Comparison of ENCODE assay signal across 1 cellular context in the genomic region with DNA sequence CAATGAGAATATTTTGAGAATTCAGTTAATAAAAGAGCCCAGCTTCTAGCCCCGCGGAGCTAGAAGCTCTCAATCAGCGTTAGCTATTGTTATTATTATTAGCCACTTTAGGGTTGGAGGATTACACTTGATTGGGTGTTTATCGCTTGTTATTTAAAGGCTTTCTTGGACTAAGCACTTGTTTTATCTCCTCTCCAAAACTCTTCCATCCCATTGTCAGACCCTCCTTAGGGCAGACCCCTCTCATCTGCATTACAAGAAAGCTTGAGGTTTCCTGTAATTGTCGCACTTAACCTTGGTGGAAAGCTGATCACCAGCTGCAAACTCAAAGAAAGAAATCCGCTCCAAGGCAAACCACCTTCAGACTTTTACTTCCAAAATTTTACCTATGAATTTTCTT.
TF ChIP-seq lines count a peak whose summit lies in the region.

No MANE protein-coding gene starts in this region.

TF ChIP-seq in GM23338, 12 proteins besides CTCF, POLR2A, EP300 and RAD21 (continued from another document):
- TF ChIP-seq, protein P1, sequence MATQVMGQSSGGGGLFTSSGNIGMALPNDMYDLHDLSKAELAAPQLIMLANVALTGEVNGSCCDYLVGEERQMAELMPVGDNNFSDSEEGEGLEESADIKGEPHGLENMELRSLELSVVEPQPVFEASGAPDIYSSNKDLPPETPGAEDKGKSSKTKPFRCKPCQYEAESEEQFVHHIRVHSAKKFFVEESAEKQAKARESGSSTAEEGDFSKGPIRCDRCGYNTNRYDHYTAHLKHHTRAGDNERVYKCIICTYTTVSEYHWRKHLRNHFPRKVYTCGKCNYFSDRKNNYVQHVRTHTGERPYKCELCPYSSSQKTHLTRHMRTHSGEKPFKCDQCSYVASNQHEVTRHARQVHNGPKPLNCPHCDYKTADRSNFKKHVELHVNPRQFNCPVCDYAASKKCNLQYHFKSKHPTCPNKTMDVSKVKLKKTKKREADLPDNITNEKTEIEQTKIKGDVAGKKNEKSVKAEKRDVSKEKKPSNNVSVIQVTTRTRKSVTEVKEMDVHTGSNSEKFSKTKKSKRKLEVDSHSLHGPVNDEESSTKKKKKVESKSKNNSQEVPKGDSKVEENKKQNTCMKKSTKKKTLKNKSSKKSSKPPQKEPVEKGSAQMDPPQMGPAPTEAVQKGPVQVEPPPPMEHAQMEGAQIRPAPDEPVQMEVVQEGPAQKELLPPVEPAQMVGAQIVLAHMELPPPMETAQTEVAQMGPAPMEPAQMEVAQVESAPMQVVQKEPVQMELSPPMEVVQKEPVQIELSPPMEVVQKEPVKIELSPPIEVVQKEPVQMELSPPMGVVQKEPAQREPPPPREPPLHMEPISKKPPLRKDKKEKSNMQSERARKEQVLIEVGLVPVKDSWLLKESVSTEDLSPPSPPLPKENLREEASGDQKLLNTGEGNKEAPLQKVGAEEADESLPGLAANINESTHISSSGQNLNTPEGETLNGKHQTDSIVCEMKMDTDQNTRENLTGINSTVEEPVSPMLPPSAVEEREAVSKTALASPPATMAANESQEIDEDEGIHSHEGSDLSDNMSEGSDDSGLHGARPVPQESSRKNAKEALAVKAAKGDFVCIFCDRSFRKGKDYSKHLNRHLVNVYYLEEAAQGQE (IDR thresholded peaks at IDR 0.05; ENCODE audit: unreplicated experiment) = no peak
- TF ChIP-seq ZNF114 (CRISPR knock-in tag; IDR thresholded peaks at IDR 0.05) (no peak), POLR2AphosphoS5 (IDR thresholded peaks at IDR 0.05; ENCODE audit: low read depth) (no peak), EZH2 (IDR thresholded peaks at IDR 0.05; ENCODE audit: low read depth, unreplicated experiment) (no peak), STAT1 (IDR thresholded peaks at IDR 0.05; ENCODE audit: unreplicated experiment) (no peak)
- TF ChIP-seq, protein P2, sequence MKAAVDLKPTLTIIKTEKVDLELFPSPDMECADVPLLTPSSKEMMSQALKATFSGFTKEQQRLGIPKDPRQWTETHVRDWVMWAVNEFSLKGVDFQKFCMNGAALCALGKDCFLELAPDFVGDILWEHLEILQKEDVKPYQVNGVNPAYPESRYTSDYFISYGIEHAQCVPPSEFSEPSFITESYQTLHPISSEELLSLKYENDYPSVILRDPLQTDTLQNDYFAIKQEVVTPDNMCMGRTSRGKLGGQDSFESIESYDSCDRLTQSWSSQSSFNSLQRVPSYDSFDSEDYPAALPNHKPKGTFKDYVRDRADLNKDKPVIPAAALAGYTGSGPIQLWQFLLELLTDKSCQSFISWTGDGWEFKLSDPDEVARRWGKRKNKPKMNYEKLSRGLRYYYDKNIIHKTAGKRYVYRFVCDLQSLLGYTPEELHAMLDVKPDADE (IDR thresholded peaks at IDR 0.05) = no peak
- TF ChIP-seq, protein P3, sequence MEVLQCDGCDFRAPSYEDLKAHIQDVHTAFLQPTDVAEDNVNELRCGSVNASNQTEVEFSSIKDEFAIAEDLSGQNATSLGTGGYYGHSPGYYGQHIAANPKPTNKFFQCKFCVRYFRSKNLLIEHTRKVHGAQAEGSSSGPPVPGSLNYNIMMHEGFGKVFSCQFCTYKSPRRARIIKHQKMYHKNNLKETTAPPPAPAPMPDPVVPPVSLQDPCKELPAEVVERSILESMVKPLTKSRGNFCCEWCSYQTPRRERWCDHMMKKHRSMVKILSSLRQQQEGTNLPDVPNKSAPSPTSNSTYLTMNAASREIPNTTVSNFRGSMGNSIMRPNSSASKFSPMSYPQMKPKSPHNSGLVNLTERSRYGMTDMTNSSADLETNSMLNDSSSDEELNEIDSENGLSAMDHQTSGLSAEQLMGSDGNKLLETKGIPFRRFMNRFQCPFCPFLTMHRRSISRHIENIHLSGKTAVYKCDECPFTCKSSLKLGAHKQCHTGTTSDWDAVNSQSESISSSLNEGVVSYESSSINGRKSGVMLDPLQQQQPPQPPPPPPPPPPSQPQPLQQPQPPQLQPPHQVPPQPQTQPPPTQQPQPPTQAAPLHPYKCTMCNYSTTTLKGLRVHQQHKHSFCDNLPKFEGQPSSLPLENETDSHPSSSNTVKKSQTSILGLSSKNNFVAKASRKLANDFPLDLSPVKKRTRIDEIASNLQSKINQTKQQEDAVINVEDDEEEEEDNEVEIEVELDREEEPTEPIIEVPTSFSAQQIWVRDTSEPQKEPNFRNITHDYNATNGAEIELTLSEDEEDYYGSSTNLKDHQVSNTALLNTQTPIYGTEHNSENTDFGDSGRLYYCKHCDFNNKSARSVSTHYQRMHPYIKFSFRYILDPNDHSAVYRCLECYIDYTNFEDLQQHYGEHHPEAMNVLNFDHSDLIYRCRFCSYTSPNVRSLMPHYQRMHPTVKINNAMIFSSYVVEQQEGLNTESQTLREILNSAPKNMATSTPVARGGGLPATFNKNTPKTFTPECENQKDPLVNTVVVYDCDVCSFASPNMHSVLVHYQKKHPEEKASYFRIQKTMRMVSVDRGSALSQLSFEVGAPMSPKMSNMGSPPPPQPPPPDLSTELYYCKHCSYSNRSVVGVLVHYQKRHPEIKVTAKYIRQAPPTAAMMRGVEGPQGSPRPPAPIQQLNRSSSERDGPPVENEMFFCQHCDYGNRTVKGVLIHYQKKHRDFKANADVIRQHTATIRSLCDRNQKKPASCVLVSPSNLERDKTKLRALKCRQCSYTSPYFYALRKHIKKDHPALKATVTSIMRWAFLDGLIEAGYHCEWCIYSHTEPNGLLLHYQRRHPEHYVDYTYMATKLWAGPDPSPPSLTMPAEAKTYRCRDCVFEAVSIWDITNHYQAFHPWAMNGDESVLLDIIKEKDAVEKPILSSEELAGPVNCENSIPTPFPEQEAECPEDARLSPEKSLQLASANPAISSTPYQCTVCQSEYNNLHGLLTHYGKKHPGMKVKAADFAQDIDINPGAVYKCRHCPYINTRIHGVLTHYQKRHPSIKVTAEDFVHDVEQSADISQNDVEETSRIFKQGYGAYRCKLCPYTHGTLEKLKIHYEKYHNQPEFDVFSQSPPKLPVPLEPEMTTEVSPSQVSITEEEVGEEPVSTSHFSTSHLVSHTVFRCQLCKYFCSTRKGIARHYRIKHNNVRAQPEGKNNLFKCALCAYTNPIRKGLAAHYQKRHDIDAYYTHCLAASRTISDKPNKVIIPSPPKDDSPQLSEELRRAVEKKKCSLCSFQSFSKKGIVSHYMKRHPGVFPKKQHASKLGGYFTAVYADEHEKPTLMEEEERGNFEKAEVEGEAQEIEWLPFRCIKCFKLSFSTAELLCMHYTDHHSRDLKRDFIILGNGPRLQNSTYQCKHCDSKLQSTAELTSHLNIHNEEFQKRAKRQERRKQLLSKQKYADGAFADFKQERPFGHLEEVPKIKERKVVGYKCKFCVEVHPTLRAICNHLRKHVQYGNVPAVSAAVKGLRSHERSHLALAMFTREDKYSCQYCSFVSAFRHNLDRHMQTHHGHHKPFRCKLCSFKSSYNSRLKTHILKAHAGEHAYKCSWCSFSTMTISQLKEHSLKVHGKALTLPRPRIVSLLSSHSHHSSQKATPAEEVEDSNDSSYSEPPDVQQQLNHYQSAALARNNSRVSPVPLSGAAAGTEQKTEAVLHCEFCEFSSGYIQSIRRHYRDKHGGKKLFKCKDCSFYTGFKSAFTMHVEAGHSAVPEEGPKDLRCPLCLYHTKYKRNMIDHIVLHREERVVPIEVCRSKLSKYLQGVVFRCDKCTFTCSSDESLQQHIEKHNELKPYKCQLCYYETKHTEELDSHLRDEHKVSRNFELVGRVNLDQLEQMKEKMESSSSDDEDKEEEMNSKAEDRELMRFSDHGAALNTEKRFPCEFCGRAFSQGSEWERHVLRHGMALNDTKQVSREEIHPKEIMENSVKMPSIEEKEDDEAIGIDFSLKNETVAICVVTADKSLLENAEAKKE (CRISPR knock-in tag; IDR thresholded peaks at IDR 0.05) = peak; percentile 73; the same call in 1 of the 2 replicates
TF ChIP-seq in GM23338: peak in this region for 3.
